Comparison of ENCODE assay signal across 1 cellular context in genomic region chr5:93809430-93809829, GRCh38.
TF ChIP-seq lines count a peak whose summit lies in the region.

No MANE protein-coding gene starts in this region.

TF ChIP-seq in HEK293, 187 proteins besides CTCF, POLR2A, EP300 and RAD21 (continued from another document):
- TF ChIP-seq PRDM6 (tag by site-specific recombination; IDR thresholded peaks at IDR 0.05), result peak; percentile 95
- 0 out of 2 replicates have a peak, but pooled peaks have one; percentile 54 for TF ChIP-seq IKZF3 (tag by site-specific recombination; IDR thresholded peaks at IDR 0.05)
- TF ChIP-seq ZNF677 (tag by site-specific recombination; IDR thresholded peaks at IDR 0.05), result no peak
- no peak for TF ChIP-seq ZNF830 (tag by site-specific recombination; IDR thresholded peaks at IDR 0.05; ENCODE audit: low read depth)
- TF ChIP-seq KLF8 (tag by site-specific recombination; IDR thresholded peaks at IDR 0.05), result 0 out of 2 replicates have a peak, but pooled peaks have one; percentile 11
- TF ChIP-seq PRDM10 (tag by site-specific recombination; IDR thresholded peaks at IDR 0.05), result no peak
- peak; percentile 59 for TF ChIP-seq ATF2 (tag by site-specific recombination; IDR thresholded peaks at IDR 0.05; ENCODE audit: low read depth)
- no peak for TF ChIP-seq HOXA7 (CRISPR knock-in tag; IDR thresholded peaks at IDR 0.05; ENCODE audit: borderline replicate concordance)
- no peak for TF ChIP-seq ZSCAN30 (tag by site-specific recombination; IDR thresholded peaks at IDR 0.05)
- no peak for TF ChIP-seq ZNF292 (tag by site-specific recombination; IDR thresholded peaks at IDR 0.05; ENCODE audit: borderline replicate concordance, low read depth)
